ENCODE assay signal across 33 cellular contexts in genomic region chr12:67211029-67211428, GRCh38.
"Had no signal": no experiment of that assay in that cellular context is flagged by ENCODE, and none has a peak within 500 bp of the region (broad histone marks: within the 10 kb centered on the region; RNA-seq: fewer than 3 reads in every experiment).

No MANE protein-coding gene starts in this region.

- DNase-seq: activated effector memory CD4-positive, alpha-beta T cell treated with anti-CD3 and anti-CD28 coated beads, Interleukin-2, amount 50 U/mL, for 16 hours; activated effector memory CD4-positive, alpha-beta T cell treated with Interleukin-2 at 50 U/mL for 16 hours; activated gamma-delta T cell; activated gamma-delta T cell treated with Interleukin-2 at 50 U/mL for 16 hours; activated naive CD4-positive, alpha-beta T cell; activated naive CD4-positive, alpha-beta T cell treated with anti-CD3 and anti-CD28 coated beads for 36 hours; activated naive CD4-positive, alpha-beta T cell treated with anti-CD3 and anti-CD28 coated beads, Interleukin-2, amount 10 ng/mL, durations not matched to agents 7 days and 5 days; activated naive CD4-positive, alpha-beta T cell treated with anti-CD3 and anti-CD28 coated beads, Interleukin-2, amount 50 U/mL, for 16 hours; activated naive CD4-positive, alpha-beta T cell treated with Interleukin-2 at 50 U/mL for 16 hours; activated naive CD8-positive, alpha-beta T cell treated with anti-CD3 and anti-CD28 coated beads for 36 hours; activated naive CD8-positive, alpha-beta T cell treated with anti-CD3 and anti-CD28 coated beads, Interleukin-2, amount 10 ng/mL, durations not matched to agents 7 days and 5 days; activated naive CD8-positive, alpha-beta T cell treated with anti-CD3 and anti-CD28 coated beads, Interleukin-2, amount 50 U/mL, for 24 hours; activated T-cell treated with anti-CD3 and anti-CD28 coated beads, Interleukin-2, amount 50 U/mL, for 1 hour; activated T-cell treated with anti-CD3 and anti-CD28 coated beads, Interleukin-2, amount 50 U/mL, for 24 hours; activated T-cell treated with anti-CD3 and anti-CD28 coated beads, Interleukin-2, amount 50 U/mL, for 4 hours; activated T-cell treated with anti-CD3 and anti-CD28 coated beads, Interleukin-2, amount 50 U/mL, for 48 hours; activated T-cell treated with anti-CD3 and anti-CD28 coated beads, Interleukin-2, amount 50 U/mL, for 72 hours; adrenal gland; amygdala; anterior cingulate cortex; aorta; body of pancreas; brain microvascular endothelial cell; caudate nucleus; central memory CD4-positive, alpha-beta T cell; cerebellar nuclear complex had no signal

- H3K27ac ChIP-seq: adrenal gland, ascending aorta, body of pancreas, brain microvascular endothelial cell, breast epithelium, cardiac muscle cell had no signal

- FAIRE-seq: astrocyte, bronchial epithelial cell had no signal

- H3K9me3 ChIP-seq: adrenal gland, ascending aorta, body of pancreas, breast epithelium had no signal

- H3K4me3 ChIP-seq: adrenal gland, ascending aorta, body of pancreas, breast epithelium, cardiac muscle cell had no signal

- ATAC-seq: activated naive CD4-positive, alpha-beta T cell treated with anti-CD3 and anti-CD28 coated beads, Interleukin-2, amount 50 U/mL, for 72 hours; activated naive CD8-positive, alpha-beta T cell treated with anti-CD3 and anti-CD28 coated beads, Interleukin-2, amount 50 U/mL, for 24 hours; activated T-cell treated with anti-CD3 and anti-CD28 coated beads, Interleukin-2, amount 50 U/mL, for 4 hours; activated T-cell treated with anti-CD3 and anti-CD28 coated beads, Interleukin-2, amount 50 U/mL, for 72 hours; activated T-helper 17 cell treated with anti-CD3 and anti-CD28 coated beads, Interleukin-2, amount 50 U/mL, for 72 hours; body of pancreas had no signal

- H3K36me3 ChIP-seq: adrenal gland, ascending aorta, brain microvascular endothelial cell, breast epithelium, cardiac muscle cell had no signal

- H3K27me3 ChIP-seq: adrenal gland, ascending aorta, body of pancreas, breast epithelium had no signal

- H3K4me1 ChIP-seq: adrenal gland, ascending aorta, breast epithelium had no signal
